11 cellular contexts compared by ENCODE assay signal in genomic region chr17:6655732-6656361, GRCh38. TPM values are rescaled to one million over a fixed set of nuclear protein-coding genes. Genes with fewer than 3 reads are reported as not detected.
DNase-seq lines count a peak whose midpoint lies in the region; ATAC-seq and TF ChIP-seq lines count a peak whose summit lies in the region.
"Not testable (repeated sequence)": the region's sequence is repeated elsewhere in the genome, so short reads cannot be mapped to it uniquely, and the experiment has no call there.
"Had no signal": no experiment of that assay in that cellular context is flagged by ENCODE, and none has a peak within 500 bp of the region (broad histone marks: within the 10 kb centered on the region; RNA-seq: fewer than 3 reads in every experiment).

No MANE protein-coding gene starts in this region.

- peak overlapping the region; percentile 72 for H3K4me2 ChIP-seq in neuronal stem cell (ENCODE audit: insufficient read depth, low read length, poor library complexity, severe bottlenecking)

- WGBS in neuronal stem cell (ENCODE audit: extremely low coverage in 2 of 2, insufficient read length in 2 of 2, insufficient replicate concordance in 1 of 2), 2 donors = no CpG with 5 or more reads among the region's 41 CpGs

- H3K36me3 ChIP-seq in GM06990 (ENCODE audit: control insufficient read depth, insufficient read depth, low read length); endocrine pancreas (ENCODE audit: control insufficient read depth, insufficient read depth, low read length); iPS-20b (ENCODE audit: insufficient read depth, low read depth, low read length); neuronal stem cell (replicated peaks in 1 of 2; ENCODE audit: control insufficient read depth in 2 of 2, insufficient read depth in 2 of 2, low read length in 2 of 2): not testable (repeated sequence)

- ATAC-seq in activated naive CD8-positive, alpha-beta T cell treated with anti-CD3 and anti-CD28 coated beads, Interleukin-2, amount 50 U/mL, for 24 hours = not testable (repeated sequence)

- not testable (repeated sequence) for H2BK5ac ChIP-seq in neuronal stem cell (ENCODE audit: low read length)

- not testable (repeated sequence) for TF ChIP-seq CTCF in GM06990 (IDR thresholded peaks at IDR 0.05; ENCODE audit: insufficient read depth, low read length, poor library complexity, severe bottlenecking)

- H3K27me3 Mint-ChIP-seq in activated CD4-positive, alpha-beta T cell treated with anti-CD3 and anti-CD28 coated beads, Interleukin-2, amount 10 ng/mL, durations not matched to agents 7 days and 5 days; activated naive CD8-positive, alpha-beta T cell treated with anti-CD3 and anti-CD28 coated beads, Interleukin-2, amount 50 U/mL, for 24 hours: not testable (repeated sequence)

- DNase-seq in GM06990 (ENCODE audit: extremely low read depth, insufficient read length); activated CD4-positive, alpha-beta T cell treated with anti-CD3 and anti-CD28 coated beads, Interleukin-2, amount 10 ng/mL, durations not matched to agents 7 days and 5 days; activated naive CD8-positive, alpha-beta T cell treated with anti-CD3 and anti-CD28 coated beads, Interleukin-2, amount 50 U/mL, for 24 hours; neuronal stem cell (ENCODE audit: low spot score): not testable (repeated sequence)
- DNase-seq in NCI-H146 (lab: John Stamatoyannopoulos, UW) = peak; percentile 8

- peak overlapping the region; percentile 72 for H3K4me3 Mint-ChIP-seq in activated CD4-positive, alpha-beta T cell treated with anti-CD3 and anti-CD28 coated beads, Interleukin-2, amount 10 ng/mL, durations not matched to agents 7 days and 5 days
- H3K4me3 Mint-ChIP-seq in activated naive CD8-positive, alpha-beta T cell treated with anti-CD3 and anti-CD28 coated beads, Interleukin-2, amount 50 U/mL, for 24 hours = peak overlapping the region; percentile 77

- H3K9me3 Mint-ChIP-seq in activated CD4-positive, alpha-beta T cell treated with anti-CD3 and anti-CD28 coated beads, Interleukin-2, amount 10 ng/mL, durations not matched to agents 7 days and 5 days; activated naive CD8-positive, alpha-beta T cell treated with anti-CD3 and anti-CD28 coated beads, Interleukin-2, amount 50 U/mL, for 24 hours: not testable (repeated sequence)

- H4K91ac ChIP-seq in neuronal stem cell (ENCODE audit: low read depth, low read length, poor library complexity) = not testable (repeated sequence)

- not testable (repeated sequence) for H2BK15ac ChIP-seq in neuronal stem cell (ENCODE audit: low read length)

- H3K9ac ChIP-seq in endocrine pancreas (ENCODE audit: control insufficient read depth, insufficient read depth, low read length); neuronal stem cell (ENCODE audit: low read depth, low read length, poor library complexity): not testable (repeated sequence)
- H3K9ac ChIP-seq in iPS-20b (ENCODE audit: low read depth, low read length) = peak overlapping the region; percentile 41; the same call in 1 of the 2 replicates

- POLR2A ChIA-PET in activated CD4-positive, alpha-beta T cell treated with anti-CD3 and anti-CD28 coated beads, Interleukin-2, amount 10 ng/mL, durations not matched to agents 7 days and 5 days (lab: Charles Lee) = not testable (repeated sequence)

- H3K9me3 ChIP-seq in endocrine pancreas (ENCODE audit: control insufficient read depth, low read length); iPS-20b (ENCODE audit: insufficient read depth, low read depth, low read length); neuronal stem cell (replicated peaks in 1 of 2; ENCODE audit: control insufficient read depth in 2 of 2, insufficient read depth in 1 of 2, low read depth in 1 of 2, low read length in 2 of 2): not testable (repeated sequence)

- not testable (repeated sequence) for H3K27ac Mint-ChIP-seq in activated CD4-positive, alpha-beta T cell treated with anti-CD3 and anti-CD28 coated beads, Interleukin-2, amount 10 ng/mL, durations not matched to agents 7 days and 5 days; activated naive CD8-positive, alpha-beta T cell treated with anti-CD3 and anti-CD28 coated beads, Interleukin-2, amount 50 U/mL, for 24 hours

- H3K79me1 ChIP-seq in neuronal stem cell (ENCODE audit: low read depth, low read length) = not testable (repeated sequence)

- not testable (repeated sequence) for H3K18ac ChIP-seq in neuronal stem cell (ENCODE audit: low read length)

- not testable (repeated sequence) for H3K4me1 ChIP-seq in endocrine pancreas (ENCODE audit: control insufficient read depth, insufficient read depth, low read length)
- H3K4me1 ChIP-seq in iPS-20b (ENCODE audit: insufficient read depth, low read length) (peaks cover 14% of the 10 kb centered on the region; the same call in 1 of the 2 replicates), neuronal stem cell (ENCODE audit: control insufficient read depth in 2 of 2, insufficient read depth in 1 of 2, low read depth in 1 of 2, low read length in 2 of 2) (peaks cover 19 to 27% of the 10 kb centered on the region in 2 donors)

- H3K36me3 Mint-ChIP-seq in activated CD4-positive, alpha-beta T cell treated with anti-CD3 and anti-CD28 coated beads, Interleukin-2, amount 10 ng/mL, durations not matched to agents 7 days and 5 days (ENCODE audit: low read depth) = peaks cover 14% of the 10 kb centered on the region
- H3K36me3 Mint-ChIP-seq in activated naive CD8-positive, alpha-beta T cell treated with anti-CD3 and anti-CD28 coated beads, Interleukin-2, amount 50 U/mL, for 24 hours (ENCODE audit: low read depth) = not testable (repeated sequence)

- H3K4me1 Mint-ChIP-seq in activated CD4-positive, alpha-beta T cell treated with anti-CD3 and anti-CD28 coated beads, Interleukin-2, amount 10 ng/mL, durations not matched to agents 7 days and 5 days = peaks cover 55% of the 10 kb centered on the region
- peaks cover 50% of the 10 kb centered on the region for H3K4me1 Mint-ChIP-seq in activated naive CD8-positive, alpha-beta T cell treated with anti-CD3 and anti-CD28 coated beads, Interleukin-2, amount 50 U/mL, for 24 hours

- peak overlapping the region; percentile 50 for H3K4me3 ChIP-seq in GM06990 (replicated peaks; ENCODE audit: low read depth, low read length)
- H3K4me3 ChIP-seq in endocrine pancreas (ENCODE audit: control insufficient read depth, insufficient read depth, low read length) = peak overlapping the region; percentile 1
- H3K4me3 ChIP-seq in iPS-20b (ENCODE audit: low read length) = peak overlapping the region; percentile 62
- peak overlapping the region; percentile 15 to 66 for H3K4me3 ChIP-seq in neuronal stem cell (ENCODE audit: low read length in 2 of 2)

- peak overlapping the region; percentile 79 for H2AFZ ChIP-seq in neuronal stem cell (ENCODE audit: low read length)

- H3K14ac ChIP-seq in neuronal stem cell (ENCODE audit: low read length) = not testable (repeated sequence)

- H2BK12ac ChIP-seq in neuronal stem cell (ENCODE audit: low read length) = not testable (repeated sequence)

- CTCF ChIA-PET in activated CD4-positive, alpha-beta T cell treated with anti-CD3 and anti-CD28 coated beads, Interleukin-2, amount 10 ng/mL, durations not matched to agents 7 days and 5 days (lab: Charles Lee) = not testable (repeated sequence)

- not testable (repeated sequence) for H3K4ac ChIP-seq in neuronal stem cell (ENCODE audit: low read length)

- H2AK5ac ChIP-seq in neuronal stem cell (ENCODE audit: low read depth, low read length) = not testable (repeated sequence)

- H2BK120ac ChIP-seq in neuronal stem cell (ENCODE audit: low read depth, low read length) = not testable (repeated sequence)

- not testable (repeated sequence) for H4K8ac ChIP-seq in neuronal stem cell (ENCODE audit: low read depth, low read length)

- H3K23ac ChIP-seq in neuronal stem cell (ENCODE audit: low read depth, low read length, poor library complexity) = not testable (repeated sequence)

- H3K27ac ChIP-seq in iPS-20b (ENCODE audit: low read length); neuronal stem cell (replicated peaks; ENCODE audit: low read length): not testable (repeated sequence)

- H3K27me3 ChIP-seq in GM06990 (replicated peaks; ENCODE audit: control insufficient read depth, insufficient read depth, low read length); endocrine pancreas (ENCODE audit: control insufficient read depth, insufficient read depth, low read length): not testable (repeated sequence)
- H3K27me3 ChIP-seq in iPS-20b (ENCODE audit: insufficient read depth, low read length) (peaks cover 85% of the 10 kb centered on the region), neuronal stem cell (ENCODE audit: control insufficient read depth in 3 of 3, insufficient read depth in 3 of 3, low read depth in 1 of 3, low read length in 3 of 3) (peaks cover 0 to 53% (median 32%) of the 10 kb centered on the region in 3 experiments)

RNA-seq across cellular contexts. Expression of gene C17orf100, which starts 4.3 kb away (rescaled TPM):
- 1 to 10 TPM; 1.9 to 2.5 TPM for total RNA-seq in activated CD4-positive, alpha-beta T cell treated with anti-CD3 and anti-CD28 coated beads, Interleukin-2, amount 10 ng/mL, durations not matched to agents 7 days and 5 days
- 7.5 TPM for polyA plus RNA-seq in neuronal stem cell (2013, experiment 1 of 2)
- 7.7 TPM for polyA plus RNA-seq in neuronal stem cell (2013, experiment 2 of 2)
- total RNA-seq: skeletal muscle tissue had no signal

RNA-seq across cellular contexts. Expression of gene MED31, which starts 4.4 kb away (rescaled TPM):
- 10 to 100 TPM; 19.4 to 20.3 TPM for total RNA-seq in activated CD4-positive, alpha-beta T cell treated with anti-CD3 and anti-CD28 coated beads, Interleukin-2, amount 10 ng/mL, durations not matched to agents 7 days and 5 days
- 39.1 TPM for polyA plus RNA-seq in neuronal stem cell (2013, experiment 1 of 2)
- 41.1 TPM for polyA plus RNA-seq in neuronal stem cell (2013, experiment 2 of 2)

RNA-seq across cellular contexts. Expression of gene TXNDC17, which starts 15.0 kb away (rescaled TPM):
- total RNA-seq in activated CD4-positive, alpha-beta T cell treated with anti-CD3 and anti-CD28 coated beads, Interleukin-2, amount 10 ng/mL, durations not matched to agents 7 days and 5 days = 10 to 100 TPM; 49.0 to 69.0 TPM
- 130 TPM for polyA plus RNA-seq in neuronal stem cell (2013, experiment 1 of 2)
- polyA plus RNA-seq in neuronal stem cell (2013, experiment 2 of 2) = 139 TPM

RNA-seq across cellular contexts. Expression of gene KIAA0753, which starts 15.3 kb away (rescaled TPM):
- total RNA-seq in activated CD4-positive, alpha-beta T cell treated with anti-CD3 and anti-CD28 coated beads, Interleukin-2, amount 10 ng/mL, durations not matched to agents 7 days and 5 days = 10 to 100 TPM; 16.3 to 17.6 TPM
- polyA plus RNA-seq in neuronal stem cell (2013, experiment 1 of 2) = 14.1 TPM
- 14.9 TPM for polyA plus RNA-seq in neuronal stem cell (2013, experiment 2 of 2)

RNA-seq across cellular contexts. Expression of gene SLC13A5, which starts 57.3 kb away (rescaled TPM):
- total RNA-seq in activated CD4-positive, alpha-beta T cell treated with anti-CD3 and anti-CD28 coated beads, Interleukin-2, amount 10 ng/mL, durations not matched to agents 7 days and 5 days = not detected
- polyA plus RNA-seq in neuronal stem cell (2013, experiment 1 of 2) = 0.13 TPM
- polyA plus RNA-seq in neuronal stem cell (2013, experiment 2 of 2) = 0.06 TPM
- total RNA-seq: activated CD8-positive, alpha-beta memory T cell treated with anti-CD3 and anti-CD28 coated beads for 36 hours; Right ventricle myocardium inferior; skeletal muscle tissue had no signal
- polyA plus RNA-seq: BJ had no signal

Comparison
In these comparisons a context has a peak if more than half of its experiments do, and no peak if none do; other contexts are left out.
1. H3K4me3 ChIP-seq: peak in every context shown above with its lines; median percentile 62 in iPS-20b; 50 in GM06990; 40 in neuronal stem cell; 1 in endocrine pancreas.